In the genomic region with DNA sequence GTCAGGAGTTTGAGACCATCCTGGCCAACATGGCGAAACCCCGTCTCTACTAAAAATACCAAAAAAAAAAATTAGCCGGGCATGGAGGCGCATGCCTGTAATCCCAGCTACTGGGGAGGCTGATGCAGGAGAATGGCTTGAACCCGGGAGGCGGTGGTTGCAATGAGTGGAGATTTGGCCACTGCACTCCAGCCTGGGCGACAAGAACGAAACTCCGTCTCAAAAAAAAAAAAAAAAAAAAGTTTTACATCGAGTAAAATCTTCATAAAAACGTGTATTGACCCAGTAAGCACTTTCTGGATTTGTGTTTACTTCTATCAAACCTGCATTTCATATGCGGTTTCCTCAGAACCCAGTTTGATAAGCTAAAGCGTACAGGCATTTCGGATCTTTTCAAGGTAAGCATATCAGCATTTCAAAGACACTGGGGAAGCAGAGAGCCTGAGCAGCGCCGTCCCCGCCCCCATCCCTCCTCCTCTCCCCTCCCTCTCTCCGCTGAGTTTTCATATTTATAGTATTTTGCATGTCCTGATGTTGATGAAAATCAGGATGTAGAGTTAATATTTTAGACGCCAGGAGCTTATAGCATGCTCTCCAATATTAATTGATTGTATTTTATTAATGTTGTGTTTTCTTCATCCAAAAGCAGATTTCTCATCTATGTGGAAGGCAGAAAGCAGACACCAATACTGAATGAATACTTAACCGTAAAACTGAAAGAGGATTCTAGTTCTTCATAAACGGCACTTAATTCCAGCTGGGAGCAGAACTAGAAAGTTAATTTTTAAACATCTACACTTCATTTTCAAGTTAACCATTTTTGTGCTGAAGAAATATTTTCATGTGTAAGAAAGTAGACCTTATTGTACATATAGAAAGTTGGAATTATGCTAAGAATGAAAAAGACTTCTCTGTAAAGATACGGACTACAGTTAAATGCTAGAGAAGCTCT, we compare ENCODE assay signal across 9 cellular contexts. TPM values are rescaled to one million over a fixed set of nuclear protein-coding genes. Genes with fewer than 3 reads are reported as not detected.
A peak's percentile ranks its signal among the peaks of the same experiment; 100 is the strongest.
DNase-seq lines count a peak whose midpoint lies in the region; ATAC-seq and TF ChIP-seq lines count a peak whose summit lies in the region.
"Had no signal": no experiment of that assay in that cellular context is flagged by ENCODE, and none has a peak within 500 bp of the region (broad histone marks: within the 10 kb centered on the region; RNA-seq: fewer than 3 reads in every experiment).

No MANE protein-coding gene starts in this region.

- peaks cover 0 to 6% (median 4%) of the 10 kb centered on the region in 4 donors for H3K4me1 ChIP-seq in tibial artery

- intact Hi-C loops in tibial artery (cut with DNase I; ENCODE audit: low total_unique reads), result no loop called here
- intact Hi-C loops in activated T-helper 1 cell treated with anti-CD3 and anti-CD28 coated beads, Interleukin-12 subunit alpha, Interleukin-12 subunit beta, Interleukin-2, Interleukin-4 antibody, amounts not matched to agents 30 ng/mL and 10 ng/mL and 1 ng/mL, durations not matched to agents 14 hours and 24 hours and 36 hours (cut with micrococcal nuclease), result no loop called here

- H3K9me3 ChIP-seq in tibial artery, result no peaks in the 10 kb centered on the region

- no peaks in the 10 kb centered on the region for H3K27me3 ChIP-seq in tibial artery

- no peaks in the 10 kb centered on the region for H3K36me3 Mint-ChIP-seq in activated T-helper 1 cell treated with anti-CD3 and anti-CD28 coated beads, Interleukin-12 subunit alpha, Interleukin-12 subunit beta, Interleukin-2, Interleukin-4 antibody, amounts not matched to agents 30 ng/mL and 10 ng/mL and 1 ng/mL, durations not matched to agents 14 hours and 24 hours and 36 hours (ENCODE audit: low read depth)

- TF ChIP-seq CTCF in WI38 (IDR thresholded peaks at IDR 0.05; ENCODE audit: low read depth, low read length) (no peak), tibial artery (IDR thresholded peaks at IDR 0.05) (no peak)

- H3K27me3 Mint-ChIP-seq in activated T-helper 1 cell treated with anti-CD3 and anti-CD28 coated beads, Interleukin-12 subunit alpha, Interleukin-12 subunit beta, Interleukin-2, Interleukin-4 antibody, amounts not matched to agents 30 ng/mL and 10 ng/mL and 1 ng/mL, durations not matched to agents 14 hours and 24 hours and 36 hours (ENCODE audit: insufficient read depth), result peaks cover 15% of the 10 kb centered on the region

- no peak overlapping the region for H3K27ac Mint-ChIP-seq in activated T-helper 1 cell treated with anti-CD3 and anti-CD28 coated beads, Interleukin-12 subunit alpha, Interleukin-12 subunit beta, Interleukin-2, Interleukin-4 antibody, amounts not matched to agents 30 ng/mL and 10 ng/mL and 1 ng/mL, durations not matched to agents 14 hours and 24 hours and 36 hours

- no peaks in the 10 kb centered on the region for H3K9me3 Mint-ChIP-seq in activated T-helper 1 cell treated with anti-CD3 and anti-CD28 coated beads, Interleukin-12 subunit alpha, Interleukin-12 subunit beta, Interleukin-2, Interleukin-4 antibody, amounts not matched to agents 30 ng/mL and 10 ng/mL and 1 ng/mL, durations not matched to agents 14 hours and 24 hours and 36 hours

- H3K27ac ChIP-seq in tibial artery, result no peak overlapping the region

- no peak overlapping the region for H3K4me3 Mint-ChIP-seq in activated T-helper 1 cell treated with anti-CD3 and anti-CD28 coated beads, Interleukin-12 subunit alpha, Interleukin-12 subunit beta, Interleukin-2, Interleukin-4 antibody, amounts not matched to agents 30 ng/mL and 10 ng/mL and 1 ng/mL, durations not matched to agents 14 hours and 24 hours and 36 hours

- H3K4me3 ChIP-seq in WI38 (ENCODE audit: low read depth, low read length) (peak overlapping the region; percentile 53), tibial artery (peak overlapping the region; percentile 23 to 44)
- H3K4me3 ChIP-seq: lung had no signal

- ATAC-seq in HG02981 (IDR thresholded peaks at IDR 0.05; ENCODE audit: unreplicated experiment), result no peak

- H3K4me1 Mint-ChIP-seq in activated T-helper 1 cell treated with anti-CD3 and anti-CD28 coated beads, Interleukin-12 subunit alpha, Interleukin-12 subunit beta, Interleukin-2, Interleukin-4 antibody, amounts not matched to agents 30 ng/mL and 10 ng/mL and 1 ng/mL, durations not matched to agents 14 hours and 24 hours and 36 hours (ENCODE audit: low read depth), result no peaks in the 10 kb centered on the region

- peak; percentile 20 for DNase-seq in activated CD4-positive, alpha-beta T cell treated with anti-CD3 and anti-CD28 coated beads, Interleukin-2, amount 50 U/mL, for 1 hour
- DNase-seq in activated CD4-positive, alpha-beta T cell treated with anti-CD3 and anti-CD28 coated beads for 1 hour, result no peak
- DNase-seq in left kidney (ENCODE audit: low read depth, low spot score) (peak; percentile 62), tibial artery (peak in 1 of 2 donors; percentile 32), NOMO-1 (lab: John Stamatoyannopoulos, UW; ENCODE audit: unreplicated experiment in 2 of 2) (no peak)
- DNase-seq in activated T-helper 1 cell treated with anti-CD3 and anti-CD28 coated beads, Interleukin-12 subunit alpha, Interleukin-12 subunit beta, Interleukin-2, Interleukin-4 antibody, amounts not matched to agents 30 ng/mL and 10 ng/mL and 1 ng/mL, durations not matched to agents 14 hours and 24 hours and 36 hours (ENCODE audit: low spot score), result no peak

- no peaks in the 10 kb centered on the region for H3K36me3 ChIP-seq in tibial artery

RNA-seq across cellular contexts. Expression of gene HIP1R, which starts 9.2 kb away (rescaled TPM):
- total RNA-seq in activated T-helper 1 cell treated with anti-CD3 and anti-CD28 coated beads, Interleukin-12 subunit alpha, Interleukin-12 subunit beta, Interleukin-2, Interleukin-4 antibody, amounts not matched to agents 30 ng/mL and 10 ng/mL and 1 ng/mL, durations not matched to agents 14 hours and 24 hours and 36 hours, result 26.6 and 29.5 TPM in 2 replicates

RNA-seq across cellular contexts. Expression of gene CCDC62, which starts 51.7 kb away (rescaled TPM):
- total RNA-seq in activated T-helper 1 cell treated with anti-CD3 and anti-CD28 coated beads, Interleukin-12 subunit alpha, Interleukin-12 subunit beta, Interleukin-2, Interleukin-4 antibody, amounts not matched to agents 30 ng/mL and 10 ng/mL and 1 ng/mL, durations not matched to agents 14 hours and 24 hours and 36 hours, result 0.93 and 1.3 TPM in 2 replicates

Comparison
In these comparisons a context has a peak if more than half of its experiments do, and no peak if none do; other contexts are left out.
1. DNase-seq: peak in activated CD4-positive, alpha-beta T cell treated with anti-CD3 and anti-CD28 coated beads, Interleukin-2, amount 50 U/mL, for 1 hour (single experiment) and left kidney (single experiment); none in activated CD4-positive, alpha-beta T cell treated with anti-CD3 and anti-CD28 coated beads for 1 hour (single experiment), NOMO-1 (0 of 2) and activated T-helper 1 cell treated with anti-CD3 and anti-CD28 coated beads, Interleukin-12 subunit alpha, Interleukin-12 subunit beta, Interleukin-2, Interleukin-4 antibody, amounts not matched to agents 30 ng/mL and 10 ng/mL and 1 ng/mL, durations not matched to agents 14 hours and 24 hours and 36 hours (single experiment).